1 cellular context compared by ENCODE assay signal in the genomic region with DNA sequence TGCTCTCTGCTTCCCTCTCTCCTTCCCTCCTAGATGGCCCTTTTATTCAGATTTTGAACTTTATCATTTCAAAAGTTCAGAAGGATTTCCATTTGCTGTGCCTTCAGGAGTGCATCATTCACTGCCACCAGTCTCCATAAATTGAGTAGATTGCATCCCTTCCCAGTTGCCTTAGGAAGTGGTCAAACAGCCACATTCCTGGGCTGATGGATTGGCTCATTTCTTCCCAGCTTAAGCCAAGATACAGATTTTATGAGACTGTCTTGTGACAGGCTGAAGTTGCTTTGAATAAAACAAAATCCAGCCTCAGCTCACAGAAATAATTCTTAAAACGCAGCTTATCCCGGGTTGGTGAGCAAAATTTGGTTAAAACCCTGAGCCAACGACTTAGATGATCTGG.
TF ChIP-seq lines count a peak whose summit lies in the region.

No MANE protein-coding gene starts in this region.

TF ChIP-seq in A549, 52 proteins besides CTCF, POLR2A, EP300 and RAD21 (continued from another document):
- TF ChIP-seq, protein P1, sequence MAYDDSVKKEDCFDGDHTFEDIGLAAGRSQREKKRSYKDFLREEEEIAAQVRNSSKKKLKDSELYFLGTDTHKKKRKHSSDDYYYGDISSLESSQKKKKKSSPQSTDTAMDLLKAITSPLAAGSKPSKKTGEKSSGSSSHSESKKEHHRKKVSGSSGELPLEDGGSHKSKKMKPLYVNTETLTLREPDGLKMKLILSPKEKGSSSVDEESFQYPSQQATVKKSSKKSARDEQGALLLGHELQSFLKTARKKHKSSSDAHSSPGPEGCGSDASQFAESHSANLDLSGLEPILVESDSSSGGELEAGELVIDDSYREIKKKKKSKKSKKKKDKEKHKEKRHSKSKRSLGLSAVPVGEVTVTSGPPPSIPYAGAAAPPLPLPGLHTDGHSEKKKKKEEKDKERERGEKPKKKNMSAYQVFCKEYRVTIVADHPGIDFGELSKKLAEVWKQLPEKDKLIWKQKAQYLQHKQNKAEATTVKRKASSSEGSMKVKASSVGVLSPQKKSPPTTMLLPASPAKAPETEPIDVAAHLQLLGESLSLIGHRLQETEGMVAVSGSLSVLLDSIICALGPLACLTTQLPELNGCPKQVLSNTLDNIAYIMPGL (CRISPR knock-in tag; IDR thresholded peaks at IDR 0.05; ENCODE audit: borderline replicate concordance), result no peak
- TF ChIP-seq EHMT2 (IDR thresholded peaks at IDR 0.05; ENCODE audit: low read depth), result no peak
- TF ChIP-seq ZC3H11A (IDR thresholded peaks at IDR 0.05), result no peak
- TF ChIP-seq BHLHE40 (IDR thresholded peaks at IDR 0.05; ENCODE audit: low read depth, low read length), result no peak
- TF ChIP-seq CEBPB (IDR thresholded peaks at IDR 0.05), result no peak
- TF ChIP-seq ZFP36 (IDR thresholded peaks at IDR 0.05; ENCODE audit: borderline replicate concordance, partially characterized antibody), result no peak
- no peak for TF ChIP-seq MAX (IDR thresholded peaks at IDR 0.05)
- no peak for TF ChIP-seq KDM5A (IDR thresholded peaks at IDR 0.05)
- TF ChIP-seq FOSB (CRISPR knock-in tag; IDR thresholded peaks at IDR 0.05), result no peak
- no peak for TF ChIP-seq CBX8 (IDR thresholded peaks at IDR 0.05)
- TF ChIP-seq HOXB13 (CRISPR knock-in tag; IDR thresholded peaks at IDR 0.05; ENCODE audit: low read depth), result no peak
- TF ChIP-seq RNF2 (IDR thresholded peaks at IDR 0.05; ENCODE audit: borderline replicate concordance, low read depth), result no peak
- TF ChIP-seq RARB (CRISPR knock-in tag; IDR thresholded peaks at IDR 0.05), result no peak
- TF ChIP-seq POLR2AphosphoS2 (conservative IDR thresholded peaks at IDR 0.05; ENCODE audit: low read length), result no peak
- TF ChIP-seq, protein P2, sequence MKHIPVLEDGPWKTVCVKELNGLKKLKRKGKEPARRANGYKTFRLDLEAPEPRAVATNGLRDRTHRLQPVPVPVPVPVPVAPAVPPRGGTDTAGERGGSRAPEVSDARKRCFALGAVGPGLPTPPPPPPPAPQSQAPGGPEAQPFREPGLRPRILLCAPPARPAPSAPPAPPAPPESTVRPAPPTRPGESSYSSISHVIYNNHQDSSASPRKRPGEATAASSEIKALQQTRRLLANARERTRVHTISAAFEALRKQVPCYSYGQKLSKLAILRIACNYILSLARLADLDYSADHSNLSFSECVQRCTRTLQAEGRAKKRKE (CRISPR knock-in tag; IDR thresholded peaks at IDR 0.05; ENCODE audit: low read depth), result no peak
- TF ChIP-seq CHD2 (IDR thresholded peaks at IDR 0.05; ENCODE audit: low read length, partially characterized antibody), result no peak
TF ChIP-seq in A549: peak in this region for 0.
